Comparison of ENCODE assay signal across 25 cellular contexts in the genomic region with DNA sequence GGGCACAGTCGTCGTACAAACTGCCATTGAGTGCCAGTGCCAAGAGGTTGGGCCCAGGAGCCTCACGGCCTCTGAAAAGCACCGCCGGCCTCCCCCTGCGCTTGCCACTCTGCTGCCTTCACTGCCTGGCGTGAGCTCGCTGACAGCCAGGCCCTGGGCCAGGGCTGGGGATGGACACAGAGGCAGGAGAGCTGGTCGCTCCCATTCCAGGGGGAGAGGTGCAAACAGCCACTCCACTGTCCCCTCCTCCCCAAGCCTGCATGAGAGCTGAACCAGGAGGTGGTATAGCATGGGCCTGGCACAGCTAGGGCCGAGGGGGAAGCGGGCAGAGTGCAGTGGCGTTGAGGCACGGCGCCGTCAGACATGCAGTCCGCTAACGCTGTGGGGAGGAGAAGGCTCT.
"Had no signal": no experiment of that assay in that cellular context is flagged by ENCODE, and none has a peak within 500 bp of the region (broad histone marks: within the 10 kb centered on the region; RNA-seq: fewer than 3 reads in every experiment).

No MANE protein-coding gene starts in this region.

- DNase-seq: activated CD4-positive, alpha-beta T cell treated with anti-CD3 and anti-CD28 coated beads for 4 hours; activated CD4-positive, alpha-beta T cell treated with anti-CD3 and anti-CD28 coated beads, Interleukin-2, amount 50 U/mL, for 48 hours; activated CD4-positive, CD25-positive, alpha-beta regulatory T cell; activated CD8-positive, alpha-beta memory T cell treated with anti-CD3 and anti-CD28 coated beads, Interleukin-2, amount 50 U/mL, for 48 hours; activated gamma-delta T cell; activated naive CD8-positive, alpha-beta T cell treated with anti-CD3 and anti-CD28 coated beads, Interleukin-2, amount 50 U/mL, for 24 hours; activated T-cell treated with anti-CD3 and anti-CD28 coated beads, Interleukin-2, amount 50 U/mL, for 24 hours; amygdala; central memory CD4-positive, alpha-beta T cell; foreskin fibroblast; heart left ventricle; lower lobe of right lung; mucosa of descending colon; sigmoid colon; stimulated activated CD4-positive, alpha-beta T cell treated with anti-CD3 and anti-CD28 coated beads, Interleukin-1b, Interleukin-23, amount 100 ng/mL, for 48 hours; stimulated activated naive CD4-positive, alpha-beta T cell; uterus had no signal

- H3K27ac ChIP-seq: breast epithelium, lower lobe of right lung, neutrophil, sigmoid colon, suprapubic skin, tibial nerve, uterus had no signal

- H3K36me3 ChIP-seq: breast epithelium, heart left ventricle, lower lobe of right lung, neutrophil, sigmoid colon, suprapubic skin, tibial nerve, uterus had no signal

- H3K27me3 Mint-ChIP-seq: activated naive CD4-positive, alpha-beta T cell treated with anti-CD3 and anti-CD28 coated beads, Interleukin-2, amount 50 U/mL, for 24 hours; activated T-cell treated with anti-CD3 and anti-CD28 coated beads, Interleukin-2, amount 50 U/mL, for 24 hours had no signal

- H3K9me3 Mint-ChIP-seq: activated naive CD4-positive, alpha-beta T cell treated with anti-CD3 and anti-CD28 coated beads, Interleukin-2, amount 50 U/mL, for 24 hours; activated naive CD8-positive, alpha-beta T cell treated with anti-CD3 and anti-CD28 coated beads, Interleukin-2, amount 50 U/mL, for 24 hours; activated T-cell treated with anti-CD3 and anti-CD28 coated beads, Interleukin-2, amount 50 U/mL, for 24 hours; natural killer cell treated with Interleukin-12 subunit alpha and Interleukin-12 subunit beta and Interleukin-15 and Interleukin-18, amount 100 ng/mL, for 72 hours had no signal

- H3K27ac Mint-ChIP-seq: activated naive CD4-positive, alpha-beta T cell treated with anti-CD3 and anti-CD28 coated beads, Interleukin-2, amount 50 U/mL, for 24 hours; activated naive CD8-positive, alpha-beta T cell treated with anti-CD3 and anti-CD28 coated beads, Interleukin-2, amount 50 U/mL, for 24 hours; natural killer cell treated with Interleukin-12 subunit alpha and Interleukin-12 subunit beta and Interleukin-15 and Interleukin-18, amount 100 ng/mL, for 72 hours had no signal

- H3K4me3 Mint-ChIP-seq: activated naive CD4-positive, alpha-beta T cell treated with anti-CD3 and anti-CD28 coated beads, Interleukin-2, amount 50 U/mL, for 24 hours; activated naive CD8-positive, alpha-beta T cell treated with anti-CD3 and anti-CD28 coated beads, Interleukin-2, amount 50 U/mL, for 24 hours; activated T-cell treated with anti-CD3 and anti-CD28 coated beads, Interleukin-2, amount 50 U/mL, for 24 hours; natural killer cell treated with Interleukin-12 subunit alpha and Interleukin-12 subunit beta and Interleukin-15 and Interleukin-18, amount 100 ng/mL, for 72 hours had no signal

- H3K27me3 ChIP-seq: breast epithelium, heart left ventricle, suprapubic skin, tibial nerve, uterus had no signal

- ATAC-seq: activated naive CD8-positive, alpha-beta T cell treated with anti-CD3 and anti-CD28 coated beads, Interleukin-2, amount 50 U/mL, for 24 hours; esophagus mucosa; heart left ventricle; lower lobe of right lung; mucosa of descending colon; natural killer cell treated with Interleukin-12 subunit alpha and Interleukin-12 subunit beta and Interleukin-15 and Interleukin-18, amount 100 ng/mL, for 72 hours had no signal

- H3K4me1 Mint-ChIP-seq: activated naive CD4-positive, alpha-beta T cell treated with anti-CD3 and anti-CD28 coated beads, Interleukin-2, amount 50 U/mL, for 24 hours; activated naive CD8-positive, alpha-beta T cell treated with anti-CD3 and anti-CD28 coated beads, Interleukin-2, amount 50 U/mL, for 24 hours had no signal

- H3K4me3 ChIP-seq: breast epithelium, heart left ventricle, lower lobe of right lung, mucosa of descending colon, sigmoid colon, smooth muscle cell, suprapubic skin, tibial nerve, uterus had no signal

- H3K9me3 ChIP-seq: breast epithelium, heart left ventricle, lower lobe of right lung, mucosa of descending colon, neutrophil, sigmoid colon, suprapubic skin, tibial nerve, uterus had no signal

- H3K36me3 Mint-ChIP-seq: activated naive CD4-positive, alpha-beta T cell treated with anti-CD3 and anti-CD28 coated beads, Interleukin-2, amount 50 U/mL, for 24 hours; natural killer cell treated with Interleukin-12 subunit alpha and Interleukin-12 subunit beta and Interleukin-15 and Interleukin-18, amount 100 ng/mL, for 72 hours had no signal
